Comparison of ENCODE assay signal across 17 cellular contexts in genomic region chr10:14654821-14655382, GRCh38.
DNase-seq lines count a peak whose midpoint lies in the region; ATAC-seq and TF ChIP-seq lines count a peak whose summit lies in the region.
"Had no signal": no experiment of that assay in that cellular context is flagged by ENCODE, and none has a peak within 500 bp of the region (broad histone marks: within the 10 kb centered on the region; RNA-seq: fewer than 3 reads in every experiment).

No MANE protein-coding gene starts in this region.

- no peaks in the 10 kb centered on the region for H3K36me3 Mint-ChIP-seq in memory B cell

- 85 to 94% (median 92%) methylated on average over 3 of the region's 3 CpGs for WGBS in stomach, 5 donors

- H3K27me3 ChIP-seq in DOHH2 (ENCODE audit: control insufficient read depth, low read length) (no peaks in the 10 kb centered on the region), OCI-LY3 (ENCODE audit: low read depth, low read length) (peaks cover 26% of the 10 kb centered on the region; the same call in 1 of the 2 replicates), stomach (no peaks in the 10 kb centered on the region), brain microvascular endothelial cell (replicated peaks) (no peaks in the 10 kb centered on the region)
- H3K27me3 ChIP-seq: right lobe of liver had no signal

- ATAC-seq in memory B cell (ENCODE audit: low read depth) (no peak), GM21529 (IDR thresholded peaks at IDR 0.05; ENCODE audit: unreplicated experiment) (no peak)
- ATAC-seq: activated CD4-positive, alpha-beta T cell treated with anti-CD3 and anti-CD28 coated beads for 36 hours; right lobe of liver had no signal

- peaks cover 63% of the 10 kb centered on the region for H3K4me1 Mint-ChIP-seq in memory B cell

- in situ Hi-C loops in brain microvascular endothelial cell (cut with HindIII; ENCODE audit: low pct_ligation_motif_present, low sequenced_read_pairs), result no loop called here

- H3K9me3 ChIP-seq in DOHH2 (ENCODE audit: control insufficient read depth, insufficient read depth, low read length) (no peaks in the 10 kb centered on the region), OCI-LY3 (ENCODE audit: insufficient read depth, low read length) (no peaks in the 10 kb centered on the region), stomach (no peaks in the 10 kb centered on the region)
- H3K9me3 ChIP-seq: right lobe of liver had no signal

- H3K4me2 ChIP-seq in DOHH2 (ENCODE audit: low read length) (peak overlapping the region; percentile 76), OCI-LY3 (ENCODE audit: low read length) (peak overlapping the region; percentile 86)

- intact Hi-C loops in stomach (cut with DNase I; ENCODE audit: low total_unique reads), result no loop called here

- no peak for TF ChIP-seq EP300 in stomach (IDR thresholded peaks at IDR 0.05)

- no peaks in the 10 kb centered on the region for H3K9me2 ChIP-seq in DOHH2 (replicated peaks; ENCODE audit: control insufficient read depth, low read length)

- peaks cover 9% of the 10 kb centered on the region; the same call in 1 of the 2 replicates for H3K79me2 ChIP-seq in DOHH2 (ENCODE audit: control insufficient read depth, low read length)
- no peaks in the 10 kb centered on the region for H3K79me2 ChIP-seq in OCI-LY3 (ENCODE audit: low read length)

- H3K9ac ChIP-seq in OCI-LY3 (ENCODE audit: low read length), result peak overlapping the region; percentile 1; the same call in 1 of the 2 replicates

- TF ChIP-seq CTCF in DOHH2 (IDR thresholded peaks at IDR 0.05; ENCODE audit: low read depth, low read length, poor library complexity, severe bottlenecking), result no peak
- no peak for TF ChIP-seq CTCF in OCI-LY3 (IDR thresholded peaks at IDR 0.05; ENCODE audit: low read depth, low read length)
- no peak for TF ChIP-seq CTCF in stomach (IDR thresholded peaks at IDR 0.05)
- TF ChIP-seq CTCF in brain microvascular endothelial cell (IDR thresholded peaks at IDR 0.05; ENCODE audit: low read depth, low read length, missing control alignments), result no peak

- H2AFZ ChIP-seq in OCI-LY3 (ENCODE audit: low read depth, low read length), result no peak overlapping the region

- H3K27me3 Mint-ChIP-seq in memory B cell, result no peaks in the 10 kb centered on the region
- H3K27me3 Mint-ChIP-seq: activated CD4-positive, alpha-beta T cell treated with anti-CD3 and anti-CD28 coated beads for 36 hours had no signal

- no peaks in the 10 kb centered on the region for H3K9me3 Mint-ChIP-seq in memory B cell

- no peak for DNase-seq in memory B cell (ENCODE audit: low spot score in 2 of 2)
- no peak for DNase-seq in stomach
- DNase-seq in brain microvascular endothelial cell, result no peak
- no peak for DNase-seq in NCI-H1694 (lab: John Stamatoyannopoulos, UW)
- DNase-seq: activated CD4-positive, alpha-beta T cell treated with anti-CD3 and anti-CD28 coated beads for 36 hours; activated naive CD4-positive, alpha-beta T cell; AML-193; hypothalamus; midbrain; NCI-H187; NCI-H510A; nucleus accumbens; right lobe of liver; stimulated activated CD4-positive, alpha-beta T cell treated with anti-CD3 and anti-CD28 coated beads, Interleukin-1b, Interleukin-23, amount 100 ng/mL, for 48 hours had no signal

- no peak for TF ChIP-seq POLR2A in stomach (IDR thresholded peaks at IDR 0.05)

- H4K20me1 ChIP-seq in DOHH2 (ENCODE audit: control insufficient read depth, insufficient read depth, low read depth, low read length) (no peaks in the 10 kb centered on the region), OCI-LY3 (ENCODE audit: insufficient read depth, low read length) (no peaks in the 10 kb centered on the region)

- peak overlapping the region; percentile 95 for H3K27ac Mint-ChIP-seq in memory B cell

- H3K36me3 ChIP-seq in DOHH2 (ENCODE audit: control insufficient read depth, low read length) (peaks cover 4% of the 10 kb centered on the region; the same call in 1 of the 2 replicates), OCI-LY3 (replicated peaks; ENCODE audit: low read depth, low read length) (no peaks in the 10 kb centered on the region), stomach (no peaks in the 10 kb centered on the region), brain microvascular endothelial cell (replicated peaks) (no peaks in the 10 kb centered on the region)
- H3K36me3 ChIP-seq: right lobe of liver had no signal

- H3K4me3 Mint-ChIP-seq in memory B cell, result no peak overlapping the region
- H3K4me3 Mint-ChIP-seq: activated CD4-positive, alpha-beta T cell treated with anti-CD3 and anti-CD28 coated beads for 36 hours had no signal

- H3K4me1 ChIP-seq in DOHH2 (ENCODE audit: control insufficient read depth, low read length), result peaks cover 87% of the 10 kb centered on the region
- peaks cover 76% of the 10 kb centered on the region for H3K4me1 ChIP-seq in OCI-LY3 (ENCODE audit: low read length)
- peaks cover 6 to 49% (median 26%) of the 10 kb centered on the region in 4 donors for H3K4me1 ChIP-seq in stomach

- peaks cover 37% of the 10 kb centered on the region for H3F3A ChIP-seq in DOHH2 (ENCODE audit: control insufficient read depth, insufficient read depth)

- H3K4me3 ChIP-seq in DOHH2 (ENCODE audit: low read length) (peak overlapping the region; percentile 38), OCI-LY3 (ENCODE audit: low read length) (peak overlapping the region; percentile 57), stomach (no peak overlapping the region), brain microvascular endothelial cell (ENCODE audit: low read depth, low read length) (no peak overlapping the region)
- H3K4me3 ChIP-seq: right lobe of liver had no signal

- H3K27ac ChIP-seq in DOHH2 (ENCODE audit: low read depth, low read length), result peak overlapping the region; percentile 97
- no peak overlapping the region for H3K27ac ChIP-seq in OCI-LY3 (ENCODE audit: low read length)
- H3K27ac ChIP-seq in stomach, result peak overlapping the region in 3 of 5 donors; percentile 72 to 78 (median 77)
- no peak overlapping the region for H3K27ac ChIP-seq in brain microvascular endothelial cell
- H3K27ac ChIP-seq: right lobe of liver had no signal

Comparison
In these comparisons a context has a peak if more than half of its experiments do, and no peak if none do; other contexts are left out.
1. H3K27ac ChIP-seq: peak in DOHH2 (single experiment) and stomach (3 of 5); none in OCI-LY3 (single experiment) and brain microvascular endothelial cell (single experiment).
2. H3K4me3 ChIP-seq: peak in DOHH2 (single experiment) and OCI-LY3 (single experiment); none in stomach (0 of 4) and brain microvascular endothelial cell (single experiment).